ENCODE assay signal across 9 cellular contexts in genomic region chr16:88455610-88456355, GRCh38. TPM values are rescaled to one million over a fixed set of nuclear protein-coding genes. Genes with fewer than 3 reads are reported as not detected.
DNase-seq lines count a peak whose midpoint lies in the region; TF ChIP-seq lines count a peak whose summit lies in the region.
"Had no signal": no experiment of that assay in that cellular context is flagged by ENCODE, and none has a peak within 500 bp of the region (broad histone marks: within the 10 kb centered on the region; RNA-seq: fewer than 3 reads in every experiment).

No MANE protein-coding gene starts in this region.

- peak overlapping the region; percentile 66 for H3K4me3 ChIP-seq in fibroblast of villous mesenchyme (ENCODE audit: low read depth, low read length)
- H3K4me3 ChIP-seq in sigmoid colon, result peak overlapping the region; percentile 27 to 59 (median 55)

- H3K27me3 ChIP-seq in sigmoid colon, result peaks cover 26 to 65% (median 56%) of the 10 kb centered on the region in 3 donors

- H3K4me1 ChIP-seq in sigmoid colon, result peaks cover 0 to 38% (median 35%) of the 10 kb centered on the region in 4 donors

- no peaks in the 10 kb centered on the region for H3K36me3 ChIP-seq in sigmoid colon

- TF ChIP-seq POLR2A in GM19193 (IDR thresholded peaks at IDR 0.05; ENCODE audit: extremely low read depth, insufficient read depth, insufficient read length) (peak; percentile 58), sigmoid colon (IDR thresholded peaks at IDR 0.05) (no peak)

- peak overlapping the region; percentile 11 to 34 (median 22) for H3K27ac ChIP-seq in sigmoid colon
- H3K27ac ChIP-seq: KMS-11 had no signal

- peak; percentile 10 for DNase-seq in AG09319 (ENCODE audit: extremely low read depth, low read depth)
- peak; percentile 70 for DNase-seq in NCI-H69 (lab: John Stamatoyannopoulos, UW)
- peak; percentile 87 to 88 for DNase-seq in activated T-cell treated with anti-CD3 and anti-CD28 coated beads, Interleukin-2, amount 50 U/mL, for 48 hours
- peak; percentile 59 for DNase-seq in fibroblast of villous mesenchyme (ENCODE audit: low read depth)
- DNase-seq in sigmoid colon, result no peak
- DNase-seq in SIG-M5 treated with dmso at 0.1 percent for 504 hours (lab: John Stamatoyannopoulos, UW; ENCODE audit: unreplicated experiment), result no peak
- no peak for DNase-seq in NCI-H524 treated with DMSO at 0.1 percent for 48 hours (lab: John Stamatoyannopoulos, UW)

- TF ChIP-seq EP300 in sigmoid colon (IDR thresholded peaks at IDR 0.05), result no peak

- TF ChIP-seq CTCF in AG09319 (IDR thresholded peaks at IDR 0.05; ENCODE audit: low read depth, low read length), result no peak
- TF ChIP-seq CTCF in fibroblast of villous mesenchyme (IDR thresholded peaks at IDR 0.05; ENCODE audit: insufficient read depth, low read depth, low read length), result no peak
- TF ChIP-seq CTCF in sigmoid colon (IDR thresholded peaks at IDR 0.05), result no peak

- WGBS in sigmoid colon, 2 donors, result 0 to 1% methylated on average over 68 of the region's 68 CpGs

- intact Hi-C loops in sigmoid colon (cut with DNase I), result loop anchor here (10.0 kb wide), 1 partner anchor 501 kb away; the partner anchor contains the start of gene BANP

- no peaks in the 10 kb centered on the region for H3K9me3 ChIP-seq in sigmoid colon

RNA-seq across cellular contexts. Expression of gene ZFPM1, which starts 2.7 kb away (rescaled TPM):
- total RNA-seq in fibroblast of villous mesenchyme (2.6 TPM in 2 replicates), sigmoid colon (1 to 10 TPM in 1 of 4 donors, under 1 TPM in 3; 0.27 to 2.5 (median 0.51) TPM)
- 1 to 10 TPM in 2 of 3 donors, under 1 TPM in 1; 0.60 to 3.7 (median 1.2) TPM for polyA plus RNA-seq in sigmoid colon

Comparison
In these comparisons a context has a peak if more than half of its experiments do, and no peak if none do; other contexts are left out.
1. DNase-seq: peak in AG09319 (single experiment), NCI-H69 (single experiment), activated T-cell treated with anti-CD3 and anti-CD28 coated beads, Interleukin-2, amount 50 U/mL, for 48 hours (2 of 2) and fibroblast of villous mesenchyme (single experiment); none in sigmoid colon (single experiment), SIG-M5 treated with dmso at 0.1 percent for 504 hours (single experiment) and NCI-H524 treated with DMSO at 0.1 percent for 48 hours (single experiment).